In genomic region chr6:105757512-105758200, GRCh38 we compare ENCODE assay signal across 8 cellular contexts.
DNase-seq lines count a peak whose midpoint lies in the region; ATAC-seq and TF ChIP-seq lines count a peak whose summit lies in the region.

No MANE protein-coding gene starts in this region.

- 55 to 56% methylated on average over 5 of the region's 5 CpGs for WGBS in esophagus squamous epithelium, 2 donors
- WGBS in esophagus muscularis mucosa: 82% methylated on average over 5 of the region's 5 CpGs

- H3K4me1 ChIP-seq in esophagus squamous epithelium (peaks cover 17 to 62% (median 42%) of the 10 kb centered on the region in 3 donors), esophagus muscularis mucosa (peaks cover 0 to 10% (median 8%) of the 10 kb centered on the region in 4 donors)

- no peak for TF ChIP-seq EP300 in esophagus muscularis mucosa (IDR thresholded peaks at IDR 0.05)

- DNase-seq in esophagus squamous epithelium (lab: John Stamatoyannopoulos, UW): no peak
- no peak for DNase-seq in HK-2 (ENCODE audit: unreplicated experiment)
- DNase-seq in MG63: no peak
- DNase-seq in pons (ENCODE audit: low spot score): no peak
- no peak for DNase-seq in esophagus muscularis mucosa (ENCODE audit: extremely low spot score)

- TF ChIP-seq POLR2A in esophagus squamous epithelium (IDR thresholded peaks at IDR 0.05) (no peak), esophagus muscularis mucosa (IDR thresholded peaks at IDR 0.05; ENCODE audit: low read depth) (no peak)

- intact Hi-C loops in esophagus squamous epithelium (cut with DNase I): no loop called here
- intact Hi-C loops in esophagus muscularis mucosa (cut with DNase I): no loop called here

- no peak overlapping the region for H3K4me3 ChIP-seq in esophagus squamous epithelium
- no peak overlapping the region for H3K4me3 ChIP-seq in MG63
- H3K4me3 ChIP-seq in esophagus muscularis mucosa: no peak overlapping the region

- no peaks in the 10 kb centered on the region for H3K9me3 ChIP-seq in esophagus squamous epithelium
- no peaks in the 10 kb centered on the region for H3K9me3 ChIP-seq in MG63
- no peaks in the 10 kb centered on the region for H3K9me3 ChIP-seq in esophagus muscularis mucosa

- ATAC-seq in GM18519 (IDR thresholded peaks at IDR 0.05; ENCODE audit: low FRiP score, unreplicated experiment) (peak; percentile 85), GM21717 (IDR thresholded peaks at IDR 0.05; ENCODE audit: unreplicated experiment) (peak; percentile 96), HG03575 (IDR thresholded peaks at IDR 0.05; ENCODE audit: extremely low read depth, insufficient number of reproducible peaks, low FRiP score, unreplicated experiment) (peak; percentile 86)

- peak overlapping the region; percentile 25 to 76 (median 72) for H3K27ac ChIP-seq in esophagus squamous epithelium
- H3K27ac ChIP-seq in esophagus muscularis mucosa (replicated peaks in 1 of 4): no peak overlapping the region

- TF ChIP-seq CTCF in esophagus squamous epithelium (IDR thresholded peaks at IDR 0.05) (no peak), esophagus muscularis mucosa (IDR thresholded peaks at IDR 0.05) (no peak)

- no peaks in the 10 kb centered on the region for H3K27me3 ChIP-seq in esophagus squamous epithelium
- H3K27me3 ChIP-seq in MG63: no peaks in the 10 kb centered on the region
- no peaks in the 10 kb centered on the region for H3K27me3 ChIP-seq in esophagus muscularis mucosa

- no peaks in the 10 kb centered on the region for H3K36me3 ChIP-seq in esophagus squamous epithelium
- H3K36me3 ChIP-seq in MG63: no peaks in the 10 kb centered on the region
- no peaks in the 10 kb centered on the region for H3K36me3 ChIP-seq in esophagus muscularis mucosa

Comparison
In these comparisons a context has a peak if more than half of its experiments do, and no peak if none do; other contexts are left out.
1. H3K27ac ChIP-seq: peak in esophagus squamous epithelium (4 of 4); none in esophagus muscularis mucosa (0 of 4).
2. Peak in every context shown above with its lines, with median percentiles within 50 percentile points of each other: ATAC-seq.